Comparison of ENCODE assay signal across 12 cellular contexts in genomic region chr5:101897914-101898313, GRCh38.
DNase-seq lines count a peak whose midpoint lies in the region; ATAC-seq and TF ChIP-seq lines count a peak whose summit lies in the region.
"Had no signal": no experiment of that assay in that cellular context is flagged by ENCODE, and none has a peak within 500 bp of the region (broad histone marks: within the 10 kb centered on the region; RNA-seq: fewer than 3 reads in every experiment).

No MANE protein-coding gene starts in this region.

- no peaks in the 10 kb centered on the region for H3K27me3 Mint-ChIP-seq in natural killer cell treated with Interleukin-12 subunit alpha and Interleukin-12 subunit beta and Interleukin-15 and Interleukin-18, amount 100 ng/mL, for 72 hours

- no peak overlapping the region for H3K27ac ChIP-seq in foreskin keratinocyte
- H3K27ac ChIP-seq: breast epithelium, suprapubic skin had no signal

- ATAC-seq in GM18499 (IDR thresholded peaks at IDR 0.05; ENCODE audit: insufficient read depth, unreplicated experiment) = peak; percentile 57
- peak; percentile 59 for ATAC-seq in HG02870 (IDR thresholded peaks at IDR 0.05; ENCODE audit: unreplicated experiment)
- peak; percentile 15 for ATAC-seq in foreskin keratinocyte
- no peak for ATAC-seq in natural killer cell treated with Interleukin-12 subunit alpha and Interleukin-12 subunit beta and Interleukin-15 and Interleukin-18, amount 100 ng/mL, for 72 hours
- ATAC-seq: Right ventricle myocardium inferior had no signal

- no peaks in the 10 kb centered on the region for H3K9me3 Mint-ChIP-seq in natural killer cell treated with Interleukin-12 subunit alpha and Interleukin-12 subunit beta and Interleukin-15 and Interleukin-18, amount 100 ng/mL, for 72 hours
- H3K9me3 Mint-ChIP-seq: mesothelial cell of epicardium had no signal

- H3K27ac Mint-ChIP-seq in natural killer cell treated with Interleukin-12 subunit alpha and Interleukin-12 subunit beta and Interleukin-15 and Interleukin-18, amount 100 ng/mL, for 72 hours = no peak overlapping the region
- H3K27ac Mint-ChIP-seq: mesothelial cell of epicardium had no signal

- H3K4me1 ChIP-seq in foreskin keratinocyte = no peaks in the 10 kb centered on the region
- H3K4me1 ChIP-seq: breast epithelium, suprapubic skin had no signal

- H3K27me3 ChIP-seq in foreskin keratinocyte = no peaks in the 10 kb centered on the region
- H3K27me3 ChIP-seq: breast epithelium, suprapubic skin had no signal

- H3K36me3 Mint-ChIP-seq in natural killer cell treated with Interleukin-12 subunit alpha and Interleukin-12 subunit beta and Interleukin-15 and Interleukin-18, amount 100 ng/mL, for 72 hours = no peaks in the 10 kb centered on the region
- H3K36me3 Mint-ChIP-seq: mesothelial cell of epicardium had no signal

- H3K4me3 Mint-ChIP-seq in natural killer cell treated with Interleukin-12 subunit alpha and Interleukin-12 subunit beta and Interleukin-15 and Interleukin-18, amount 100 ng/mL, for 72 hours = no peak overlapping the region
- H3K4me3 Mint-ChIP-seq: mesothelial cell of epicardium had no signal

- peak; percentile 49 for DNase-seq in NCI-H345 treated with DMSO at 0.1 percent for 48 hours (lab: John Stamatoyannopoulos, UW; ENCODE audit: unreplicated experiment)
- DNase-seq in foreskin keratinocyte = no peak
- no peak for DNase-seq in NCI-H1048 (lab: John Stamatoyannopoulos, UW)
- DNase-seq in stimulated activated CD4-positive, alpha-beta T cell treated with anti-CD3 and anti-CD28 coated beads, Interleukin-4, amount 100 ng/mL, for 1 hour = no peak
- DNase-seq in effector CD4-positive, alpha-beta T cell = no peak
- no peak for DNase-seq in natural killer cell treated with Interleukin-12 subunit alpha and Interleukin-12 subunit beta and Interleukin-15 and Interleukin-18, amount 100 ng/mL, for 72 hours (ENCODE audit: low spot score)

- no peak for TF ChIP-seq CTCF in foreskin keratinocyte (conservative IDR thresholded peaks at IDR 0.05)

- H3K4me1 Mint-ChIP-seq in natural killer cell treated with Interleukin-12 subunit alpha and Interleukin-12 subunit beta and Interleukin-15 and Interleukin-18, amount 100 ng/mL, for 72 hours (ENCODE audit: low read depth in 2 of 2) = no peaks in the 10 kb centered on the region

Comparison
In these comparisons a context has a peak if more than half of its experiments do, and no peak if none do; other contexts are left out.
1. ATAC-seq: peak in GM18499 (single experiment), HG02870 (single experiment) and foreskin keratinocyte (single experiment); none in natural killer cell treated with Interleukin-12 subunit alpha and Interleukin-12 subunit beta and Interleukin-15 and Interleukin-18, amount 100 ng/mL, for 72 hours (0 of 2).